In the genomic region with DNA sequence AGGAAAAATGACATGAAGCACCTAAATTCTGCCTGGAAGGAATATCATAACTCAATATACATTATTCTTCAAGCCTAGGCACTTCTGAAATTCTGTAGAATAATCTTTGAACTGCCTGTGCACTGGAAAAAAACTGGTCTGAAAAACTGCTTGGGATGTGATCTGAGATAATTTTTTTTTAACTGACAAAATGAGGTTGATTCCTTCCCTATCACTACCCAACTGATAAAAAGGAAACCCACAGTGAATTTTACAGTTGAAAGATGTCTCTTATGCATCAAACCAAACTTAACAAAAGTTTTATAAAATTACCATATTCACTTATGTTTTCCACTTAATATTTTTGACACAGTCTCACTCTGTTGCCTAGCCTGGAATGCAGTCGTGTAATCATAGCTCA, we compare ENCODE assay signal across 25 cellular contexts.
"Had no signal": no experiment of that assay in that cellular context is flagged by ENCODE, and none has a peak within 500 bp of the region (broad histone marks: within the 10 kb centered on the region; RNA-seq: fewer than 3 reads in every experiment).

No MANE protein-coding gene starts in this region.

- ATAC-seq: activated CD8-positive, alpha-beta memory T cell treated with anti-CD3 and anti-CD28 coated beads, Interleukin-2, amount 10 ng/mL, durations not matched to agents 7 days and 5 days; activated CD8-positive, alpha-beta T cell treated with anti-CD3 and anti-CD28 coated beads, Interleukin-2, amount 10 ng/mL, durations not matched to agents 7 days and 5 days; foreskin keratinocyte; heart left ventricle; left colon; natural killer cell; right cardiac atrium; SK-N-SH treated with all-trans-retinoic acid at 6 μM for 48 hours; stimulated activated naive B cell treated with anti-CD40 and anti-IgM and Interleukin-4, amounts not matched to agents 10 μg/mL and 1 μg/mL and 100 μg/mL, for 72 hours; WTC11 had no signal

- H3K4me3 ChIP-seq: esophagus muscularis mucosa, heart left ventricle, neural progenitor cell, testis, transverse colon had no signal

- H3K27ac Mint-ChIP-seq: activated CD8-positive, alpha-beta memory T cell treated with anti-CD3 and anti-CD28 coated beads, Interleukin-2, amount 10 ng/mL, durations not matched to agents 7 days and 5 days; activated CD8-positive, alpha-beta T cell treated with anti-CD3 and anti-CD28 coated beads, Interleukin-2, amount 10 ng/mL, durations not matched to agents 7 days and 5 days; neural progenitor cell; stimulated activated naive B cell treated with anti-CD40 and anti-IgM and Interleukin-4, amounts not matched to agents 10 μg/mL and 1 μg/mL and 100 μg/mL, for 72 hours; WTC11 had no signal

- H3K36me3 Mint-ChIP-seq: natural killer cell, WTC11 had no signal

- H3K9ac ChIP-seq: neural progenitor cell had no signal

- H3K4me1 ChIP-seq: foreskin keratinocyte, neural progenitor cell, testis had no signal

- H3K9me3 ChIP-seq: esophagus muscularis mucosa, heart left ventricle, testis, transverse colon had no signal

- DNase-seq: activated CD4-positive, alpha-beta T cell treated with anti-CD3 and anti-CD28 coated beads for 1 hour; activated CD8-positive, alpha-beta memory T cell treated with anti-CD3 and anti-CD28 coated beads, Interleukin-2, amount 10 ng/mL, durations not matched to agents 7 days and 5 days; activated CD8-positive, alpha-beta T cell treated with anti-CD3 and anti-CD28 coated beads, Interleukin-2, amount 10 ng/mL, durations not matched to agents 7 days and 5 days; activated gamma-delta T cell; activated naive CD4-positive, alpha-beta T cell treated with anti-CD3 and anti-CD28 coated beads, Interleukin-2, amount 50 U/mL, for 16 hours; dermis blood vessel endothelial cell; effector CD4-positive, alpha-beta T cell; foreskin keratinocyte; heart left ventricle; hypothalamus; immature natural killer cell; kidney; left colon; natural killer cell; posterior cingulate gyrus; right cardiac atrium; stimulated activated CD4-positive, alpha-beta T cell treated with anti-CD3 and anti-CD28 coated beads, Interleukin-15, amount 100 ng/mL, for 24 hours; stimulated activated CD4-positive, alpha-beta T cell treated with anti-CD3 and anti-CD28 coated beads, Interleukin-2, amount 100 ng/mL, for 24 hours; stimulated activated naive B cell treated with anti-CD40 and anti-IgM and Interleukin-4, amounts not matched to agents 10 μg/mL and 1 μg/mL and 100 μg/mL, for 72 hours; testis; transverse colon had no signal

- H3K9me3 Mint-ChIP-seq: neural progenitor cell; stimulated activated naive B cell treated with anti-CD40 and anti-IgM and Interleukin-4, amounts not matched to agents 10 μg/mL and 1 μg/mL and 100 μg/mL, for 72 hours; WTC11 had no signal

- H3K4me1 Mint-ChIP-seq: neural progenitor cell, WTC11 had no signal

- H3K36me3 ChIP-seq: neural progenitor cell, transverse colon had no signal

- H3K27me3 ChIP-seq: esophagus muscularis mucosa, foreskin keratinocyte, heart left ventricle, neural progenitor cell, testis, transverse colon had no signal

- H3K4me2 ChIP-seq: neural progenitor cell had no signal

- H3K4me3 Mint-ChIP-seq: activated CD8-positive, alpha-beta memory T cell treated with anti-CD3 and anti-CD28 coated beads, Interleukin-2, amount 10 ng/mL, durations not matched to agents 7 days and 5 days; activated CD8-positive, alpha-beta T cell treated with anti-CD3 and anti-CD28 coated beads, Interleukin-2, amount 10 ng/mL, durations not matched to agents 7 days and 5 days; immature natural killer cell; natural killer cell; neural progenitor cell; stimulated activated naive B cell treated with anti-CD40 and anti-IgM and Interleukin-4, amounts not matched to agents 10 μg/mL and 1 μg/mL and 100 μg/mL, for 72 hours; WTC11 had no signal

- H3K27me3 Mint-ChIP-seq: activated CD8-positive, alpha-beta memory T cell treated with anti-CD3 and anti-CD28 coated beads, Interleukin-2, amount 10 ng/mL, durations not matched to agents 7 days and 5 days; stimulated activated naive B cell treated with anti-CD40 and anti-IgM and Interleukin-4, amounts not matched to agents 10 μg/mL and 1 μg/mL and 100 μg/mL, for 72 hours had no signal

- H2AFZ ChIP-seq: neural progenitor cell had no signal

- H3K27ac ChIP-seq: esophagus muscularis mucosa, foreskin keratinocyte, heart left ventricle, neural progenitor cell, testis, transverse colon had no signal
